ENCODE assay signal across 8 cellular contexts in the genomic region with DNA sequence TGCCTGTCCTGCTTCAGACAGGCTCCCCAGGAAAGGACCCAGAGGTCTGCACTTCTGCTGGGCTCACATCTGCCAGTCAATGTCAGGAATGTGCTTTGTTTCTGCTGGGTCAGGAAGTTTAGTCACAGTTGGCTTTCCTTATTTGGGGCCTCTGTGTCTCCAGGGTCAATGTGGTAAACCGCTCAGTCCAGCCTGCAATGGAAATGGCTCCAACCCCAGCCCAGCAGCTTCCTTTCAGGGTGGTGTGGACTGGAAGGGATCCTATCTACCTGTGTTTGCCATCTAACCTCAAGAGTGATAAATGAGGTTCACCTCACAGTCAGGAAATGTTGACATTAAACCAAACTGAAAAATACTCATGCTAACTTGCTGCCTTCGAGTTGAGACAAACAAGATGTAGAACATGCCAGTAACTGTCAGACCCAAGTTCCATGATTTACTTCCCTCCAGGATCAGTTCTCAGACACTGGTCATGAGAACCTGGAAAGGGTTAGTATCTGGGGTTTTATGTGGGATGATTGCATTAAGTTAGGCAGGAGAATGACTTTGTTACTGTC. TPM values are rescaled to one million over a fixed set of nuclear protein-coding genes. Genes with fewer than 3 reads are reported as not detected.
DNase-seq lines count a peak whose midpoint lies in the region; ATAC-seq and TF ChIP-seq lines count a peak whose summit lies in the region.

No MANE protein-coding gene starts in this region.

- peaks cover 28% of the 10 kb centered on the region for H4K20me1 ChIP-seq in GM23338 (replicated peaks; ENCODE audit: insufficient read depth)

- H3K4me3 Mint-ChIP-seq in GM23338, result no peak overlapping the region
- H3K4me3 Mint-ChIP-seq in progenitor cell of endocrine pancreas (ENCODE audit: low read depth), result no peak overlapping the region

- H3K27me3 Mint-ChIP-seq in GM23338 (ENCODE audit: insufficient read depth, low read depth, poor library complexity) (peaks cover 22% of the 10 kb centered on the region), progenitor cell of endocrine pancreas (no peaks in the 10 kb centered on the region)

- H3K27ac Mint-ChIP-seq in GM23338 (peak overlapping the region; percentile 91), progenitor cell of endocrine pancreas (peak overlapping the region; percentile 82)

- H3K36me3 Mint-ChIP-seq in GM23338 (ENCODE audit: low read depth), result peaks cover 64% of the 10 kb centered on the region
- H3K36me3 Mint-ChIP-seq in progenitor cell of endocrine pancreas (ENCODE audit: insufficient read depth), result peaks cover 21% of the 10 kb centered on the region

- no peaks in the 10 kb centered on the region for H3K9me2 ChIP-seq in GM23338 (ENCODE audit: insufficient read depth)

- H3K36me3 ChIP-seq in GM23338 (ENCODE audit: insufficient read depth) (peaks cover 47% of the 10 kb centered on the region), SK-N-MC (ENCODE audit: insufficient read depth, low read length) (peaks cover 56% of the 10 kb centered on the region), esophagus muscularis mucosa (peaks cover 51 to 67% (median 64%) of the 10 kb centered on the region in 4 donors)

- peaks cover 2% of the 10 kb centered on the region; the same call in 1 of the 3 replicates for H3K9me3 Mint-ChIP-seq in GM23338
- no peaks in the 10 kb centered on the region for H3K9me3 Mint-ChIP-seq in progenitor cell of endocrine pancreas (ENCODE audit: low read depth)

- no peak overlapping the region for H3K9ac ChIP-seq in SK-N-MC (ENCODE audit: insufficient read length)

- no peak for TF ChIP-seq POLR2A in esophagus muscularis mucosa (IDR thresholded peaks at IDR 0.05; ENCODE audit: low read depth)
- no peak for TF ChIP-seq POLR2A in GM18505 (IDR thresholded peaks at IDR 0.05; ENCODE audit: borderline replicate concordance, extremely low read depth, insufficient read depth, insufficient read length)

- H3K4me1 Mint-ChIP-seq in GM23338 (peaks cover 24% of the 10 kb centered on the region), progenitor cell of endocrine pancreas (ENCODE audit: low read depth) (peaks cover 14% of the 10 kb centered on the region)

- H3K27ac ChIP-seq in GM23338 (ENCODE audit: low read depth) (peak overlapping the region; percentile 90), SK-N-MC (peak overlapping the region; percentile 75), esophagus muscularis mucosa (replicated peaks in 1 of 4) (peak overlapping the region; percentile 14 to 67 (median 26))

- TF ChIP-seq EP300 in esophagus muscularis mucosa (IDR thresholded peaks at IDR 0.05), result no peak

- H3K4me3 ChIP-seq in GM23338 (no peak overlapping the region), SK-N-MC (no peak overlapping the region), esophagus muscularis mucosa (no peak overlapping the region)

- peaks cover 62% of the 10 kb centered on the region for H3F3A ChIP-seq in GM23338 (replicated peaks; ENCODE audit: low read depth)

- no peak for DNase-seq in GM23338 (ENCODE audit: low spot score)
- DNase-seq in SK-N-MC (ENCODE audit: low read depth, low spot score), result no peak
- no peak for DNase-seq in esophagus muscularis mucosa (ENCODE audit: extremely low spot score)
- DNase-seq in progenitor cell of endocrine pancreas (ENCODE audit: low spot score, unreplicated experiment), result no peak
- no peak for DNase-seq in DMS114 treated with DMSO at 0.1 percent for 48 hours (lab: John Stamatoyannopoulos, UW; ENCODE audit: unreplicated experiment)
- no peak for DNase-seq in iPS-NIHi11 (ENCODE audit: low spot score)
- DNase-seq in NCI-H2029 (lab: John Stamatoyannopoulos, UW), result no peak

- no peak overlapping the region for H3K4me2 ChIP-seq in GM23338

- H2AFZ ChIP-seq in GM23338, result no peak overlapping the region

- peak; percentile 11 for ATAC-seq in GM23338
- no peak for ATAC-seq in GM18505 (IDR thresholded peaks at IDR 0.05; ENCODE audit: unreplicated experiment)

- 0 out of 2 replicates have a peak, but pooled peaks cover 3% of the 10 kb centered on the region for H3K79me2 ChIP-seq in GM23338 (replicated peaks; ENCODE audit: insufficient read depth)

- H3K4me1 ChIP-seq in GM23338 (ENCODE audit: insufficient read depth), result no peaks in the 10 kb centered on the region
- peaks cover 21 to 28% (median 22%) of the 10 kb centered on the region in 4 donors for H3K4me1 ChIP-seq in esophagus muscularis mucosa

- intact Hi-C loops in esophagus muscularis mucosa (cut with DNase I), result loop anchor here (10.0 kb wide), 1 partner anchor 893 kb away; the partner anchor contains the start of gene PARK7

- 29% methylated on average over 1 of the region's 2 CpGs for WGBS in esophagus muscularis mucosa

- TF ChIP-seq CTCF in GM23338 (conservative IDR thresholded peaks at IDR 0.05; ENCODE audit: low read depth in 2 of 2), result no peak
- TF ChIP-seq CTCF in esophagus muscularis mucosa (IDR thresholded peaks at IDR 0.05), result no peak
- no peak for TF ChIP-seq CTCF in progenitor cell of endocrine pancreas (IDR thresholded peaks at IDR 0.05; ENCODE audit: unreplicated experiment)

- H3K27me3 ChIP-seq in GM23338 (ENCODE audit: insufficient read depth) (no peaks in the 10 kb centered on the region), esophagus muscularis mucosa (no peaks in the 10 kb centered on the region)

- no peaks in the 10 kb centered on the region for H3K9me3 ChIP-seq in SK-N-MC (ENCODE audit: low read depth, low read length)
- no peaks in the 10 kb centered on the region for H3K9me3 ChIP-seq in esophagus muscularis mucosa

TF ChIP-seq in GM23338, 12 proteins besides CTCF, POLR2A, EP300 and RAD21:
- TF ChIP-seq NANOG (IDR thresholded peaks at IDR 0.05; ENCODE audit: borderline replicate concordance), result no peak
- TF ChIP-seq EZH2phosphoT487 (IDR thresholded peaks at IDR 0.05; ENCODE audit: unreplicated experiment), result no peak
- TF ChIP-seq, protein P1, sequence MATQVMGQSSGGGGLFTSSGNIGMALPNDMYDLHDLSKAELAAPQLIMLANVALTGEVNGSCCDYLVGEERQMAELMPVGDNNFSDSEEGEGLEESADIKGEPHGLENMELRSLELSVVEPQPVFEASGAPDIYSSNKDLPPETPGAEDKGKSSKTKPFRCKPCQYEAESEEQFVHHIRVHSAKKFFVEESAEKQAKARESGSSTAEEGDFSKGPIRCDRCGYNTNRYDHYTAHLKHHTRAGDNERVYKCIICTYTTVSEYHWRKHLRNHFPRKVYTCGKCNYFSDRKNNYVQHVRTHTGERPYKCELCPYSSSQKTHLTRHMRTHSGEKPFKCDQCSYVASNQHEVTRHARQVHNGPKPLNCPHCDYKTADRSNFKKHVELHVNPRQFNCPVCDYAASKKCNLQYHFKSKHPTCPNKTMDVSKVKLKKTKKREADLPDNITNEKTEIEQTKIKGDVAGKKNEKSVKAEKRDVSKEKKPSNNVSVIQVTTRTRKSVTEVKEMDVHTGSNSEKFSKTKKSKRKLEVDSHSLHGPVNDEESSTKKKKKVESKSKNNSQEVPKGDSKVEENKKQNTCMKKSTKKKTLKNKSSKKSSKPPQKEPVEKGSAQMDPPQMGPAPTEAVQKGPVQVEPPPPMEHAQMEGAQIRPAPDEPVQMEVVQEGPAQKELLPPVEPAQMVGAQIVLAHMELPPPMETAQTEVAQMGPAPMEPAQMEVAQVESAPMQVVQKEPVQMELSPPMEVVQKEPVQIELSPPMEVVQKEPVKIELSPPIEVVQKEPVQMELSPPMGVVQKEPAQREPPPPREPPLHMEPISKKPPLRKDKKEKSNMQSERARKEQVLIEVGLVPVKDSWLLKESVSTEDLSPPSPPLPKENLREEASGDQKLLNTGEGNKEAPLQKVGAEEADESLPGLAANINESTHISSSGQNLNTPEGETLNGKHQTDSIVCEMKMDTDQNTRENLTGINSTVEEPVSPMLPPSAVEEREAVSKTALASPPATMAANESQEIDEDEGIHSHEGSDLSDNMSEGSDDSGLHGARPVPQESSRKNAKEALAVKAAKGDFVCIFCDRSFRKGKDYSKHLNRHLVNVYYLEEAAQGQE (IDR thresholded peaks at IDR 0.05; ENCODE audit: unreplicated experiment), result no peak
- no peak for TF ChIP-seq JUNB (IDR thresholded peaks at IDR 0.05; ENCODE audit: unreplicated experiment)
- TF ChIP-seq STAT1 (IDR thresholded peaks at IDR 0.05; ENCODE audit: unreplicated experiment), result no peak
- no peak for TF ChIP-seq CREB1 (CRISPR knock-in tag; IDR thresholded peaks at IDR 0.05; ENCODE audit: low read depth)
- no peak for TF ChIP-seq EZH2 (IDR thresholded peaks at IDR 0.05; ENCODE audit: low read depth, unreplicated experiment)

RNA-seq across cellular contexts. Expression of gene ENO1, which starts 20.3 kb away (rescaled TPM):
- total RNA-seq in GM23338 (2014; rRNA removed; shearing (Covaris generic)), result 1,517 and 1,831 TPM in 2 replicates
- polyA plus RNA-seq in GM23338 (2016; fragmentation: Nextera tagmentation; extraction: Ambion mirVana), result 882 and 910 TPM in 2 replicates
- total RNA-seq in esophagus muscularis mucosa, result 100 to 1,000 TPM; 595 to 895 (median 621) TPM
- total RNA-seq in progenitor cell of endocrine pancreas, result 444 and 493 TPM in 2 replicates

RNA-seq across cellular contexts. Expression of gene RERE, which starts 40.8 kb away (rescaled TPM):
- 157 and 170 TPM in 2 replicates for total RNA-seq in GM23338 (2014; rRNA removed; shearing (Covaris generic))
- polyA plus RNA-seq in GM23338 (2016; fragmentation: Nextera tagmentation; extraction: Ambion mirVana), result 148 and 166 TPM in 2 replicates
- total RNA-seq in esophagus muscularis mucosa (100 to 1,000 TPM; 133 to 212 (median 168) TPM), progenitor cell of endocrine pancreas (308 and 329 TPM in 2 replicates)

Comparison
In these comparisons a context has a peak if more than half of its experiments do, and no peak if none do; other contexts are left out.
1. H3K27ac ChIP-seq: peak in every context shown above with its lines; median percentile 90 in GM23338; 75 in SK-N-MC; 26 in esophagus muscularis mucosa.